In the genomic region with DNA sequence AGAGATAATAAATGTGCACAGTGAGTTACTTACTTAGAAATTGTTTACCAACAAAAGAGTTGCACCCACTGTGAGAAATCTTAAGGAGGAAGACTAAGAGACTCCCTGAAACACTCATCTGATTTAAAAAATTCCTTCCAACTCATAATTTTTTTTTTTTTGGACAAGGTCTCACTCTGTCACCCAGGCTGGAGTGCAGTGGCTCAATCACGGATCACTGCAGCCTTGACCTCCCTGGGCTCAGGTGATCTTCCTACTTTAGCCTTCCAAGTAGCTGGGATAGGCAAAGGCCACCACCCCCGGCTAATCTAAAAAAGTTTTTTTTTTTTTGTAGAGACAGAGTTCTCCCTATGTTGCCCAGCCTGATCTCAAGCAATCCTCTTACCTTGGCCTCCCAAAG, we compare ENCODE assay signal across 1 cellular context.
TF ChIP-seq lines count a peak whose summit lies in the region.

No MANE protein-coding gene starts in this region.

TF ChIP-seq in endothelial cell of umbilical vein, 7 proteins besides CTCF, POLR2A, EP300 and RAD21:
- TF ChIP-seq GATA2 (IDR thresholded peaks at IDR 0.05; ENCODE audit: insufficient read depth, insufficient read length, low read depth, low read length) (no peak), JUN (IDR thresholded peaks at IDR 0.05; ENCODE audit: borderline replicate concordance, insufficient read depth, insufficient read length, low read depth) (no peak), MYC (IDR thresholded peaks at IDR 0.05; ENCODE audit: low read depth, low read length) (no peak), POLR2AphosphoS5 (IDR thresholded peaks at IDR 0.05; ENCODE audit: insufficient read depth, low read depth, low read length) (no peak), MAX (IDR thresholded peaks at IDR 0.05; ENCODE audit: insufficient read depth, insufficient read length) (no peak), FOS (IDR thresholded peaks at IDR 0.05; ENCODE audit: borderline replicate concordance, insufficient read depth, low read length) (no peak)
